Comparison of ENCODE assay signal across 1 cellular context in genomic region chr4:106140601-106141000, GRCh38.
TF ChIP-seq lines count a peak whose summit lies in the region.

No MANE protein-coding gene starts in this region.

TF ChIP-seq in GM23338, 12 proteins besides CTCF, POLR2A, EP300 and RAD21 (continued from another document):
- no peak for TF ChIP-seq ZNF462 (CRISPR knock-in tag; IDR thresholded peaks at IDR 0.05)
- TF ChIP-seq JUNB (IDR thresholded peaks at IDR 0.05; ENCODE audit: unreplicated experiment), result no peak
- TF ChIP-seq POLR2AphosphoS5 (IDR thresholded peaks at IDR 0.05; ENCODE audit: low read depth), result no peak
- no peak for TF ChIP-seq ZNF331 (CRISPR knock-in tag; IDR thresholded peaks at IDR 0.05; ENCODE audit: low read depth)
- no peak for TF ChIP-seq NANOG (IDR thresholded peaks at IDR 0.05; ENCODE audit: borderline replicate concordance)
TF ChIP-seq in GM23338: peak in this region for 0.
